ENCODE assay signal across 7 cellular contexts in the genomic region with DNA sequence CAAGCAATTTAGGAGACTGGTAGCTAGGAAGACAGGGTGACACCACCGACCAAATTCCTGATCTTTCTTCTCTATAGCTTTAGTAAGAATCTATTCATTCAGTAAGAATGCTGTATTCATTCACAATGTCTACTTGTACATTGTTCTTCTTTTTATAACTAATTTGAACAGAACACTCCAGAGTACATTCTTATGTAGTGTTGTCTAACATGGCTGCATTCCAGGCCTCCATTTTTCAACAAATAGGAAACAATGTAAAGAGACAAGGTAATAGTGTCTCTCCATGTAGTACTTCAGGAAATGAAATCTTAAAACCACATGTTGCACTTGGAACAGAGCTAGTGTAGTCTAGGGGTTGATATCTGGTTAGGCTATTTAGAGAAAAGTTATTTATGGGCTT. TPM values are rescaled to one million over a fixed set of nuclear protein-coding genes. Genes with fewer than 3 reads are reported as not detected.
A peak's percentile ranks its signal among the peaks of the same experiment; 100 is the strongest.
DNase-seq lines count a peak whose midpoint lies in the region; ATAC-seq, FAIRE-seq and TF ChIP-seq lines count a peak whose summit lies in the region.

No MANE protein-coding gene starts in this region.

- H3K27ac ChIP-seq in keratinocyte (ENCODE audit: control insufficient read depth, insufficient read depth, low read length) (peak overlapping the region; percentile 83), substantia nigra (ENCODE audit: low read depth, low read length, poor library complexity, severe bottlenecking) (peak overlapping the region; percentile 26)

- H3K4me2 ChIP-seq in keratinocyte (ENCODE audit: control insufficient read depth, extremely low read depth, insufficient read depth, low read depth, low read length), result peak overlapping the region; percentile 91

- H3K4me3 Mint-ChIP-seq in IgD-negative memory B cell, result peak overlapping the region; percentile 86 to 99 (median 98)

- peaks cover 21% of the 10 kb centered on the region for H3K4me1 ChIP-seq in keratinocyte (ENCODE audit: control insufficient read depth, extremely low read depth, insufficient read depth, low read length)

- no peak for ATAC-seq in HG02763 (IDR thresholded peaks at IDR 0.05; ENCODE audit: unreplicated experiment)
- ATAC-seq in HG03045 (IDR thresholded peaks at IDR 0.05; ENCODE audit: unreplicated experiment), result no peak

- peaks cover 64% of the 10 kb centered on the region for H3K79me2 ChIP-seq in keratinocyte (ENCODE audit: control insufficient read depth, insufficient read depth, low read length)

- no peaks in the 10 kb centered on the region for H3K27me3 ChIP-seq in keratinocyte (ENCODE audit: control insufficient read depth, extremely low read depth, insufficient read depth, low read length)

- H4K20me1 ChIP-seq in keratinocyte (ENCODE audit: control insufficient read depth, extremely low read depth, insufficient read depth, low read length), result no peaks in the 10 kb centered on the region

- no peaks in the 10 kb centered on the region for H3K9me3 Mint-ChIP-seq in IgD-negative memory B cell

- no peak overlapping the region for H2AFZ ChIP-seq in keratinocyte (ENCODE audit: control insufficient read depth, low read length)

- no peaks in the 10 kb centered on the region for H3K9me3 ChIP-seq in keratinocyte (ENCODE audit: control insufficient read depth, low read depth, low read length)

- H3K4me1 Mint-ChIP-seq in IgD-negative memory B cell, result peaks cover 25 to 38% (median 28%) of the 10 kb centered on the region in 3 donors

- DNase-seq in astrocyte of the hippocampus (ENCODE audit: low read depth, low spot score) (peak; percentile 52), keratinocyte (ENCODE audit: low read depth, low spot score) (no peak), substantia nigra (lab: John Stamatoyannopoulos, UW) (no peak)
- no peak for DNase-seq in activated effector memory CD4-positive, alpha-beta T cell treated with Interleukin-2 at 50 U/mL for 16 hours

- dilution Hi-C loops in keratinocyte (cut with MboI; ENCODE audit: extremely low pct_ligation_motif_present, low sequenced_read_pairs), result no loop called here

- peaks cover 5% of the 10 kb centered on the region in 2 experiments for H3K36me3 ChIP-seq in keratinocyte (ENCODE audit: control insufficient read depth in 2 of 2, extremely low read depth in 1 of 2, insufficient read depth in 2 of 2, low read length in 2 of 2)

- no peaks in the 10 kb centered on the region for H3K9me1 ChIP-seq in keratinocyte (ENCODE audit: control insufficient read depth, extremely low read depth, insufficient read depth, low read length)

- no peak for FAIRE-seq in keratinocyte (lab: Jason Lieb, UNC)

- no peaks in the 10 kb centered on the region for H3K36me3 Mint-ChIP-seq in IgD-negative memory B cell

- peak overlapping the region; percentile 62 to 87 (median 83) for H3K4me3 ChIP-seq in keratinocyte (ENCODE audit: control insufficient read depth in 2 of 3, extremely low read depth in 1 of 3, insufficient read depth in 2 of 3, low read depth in 1 of 3, low read length in 3 of 3)

- peak overlapping the region; percentile 89 for H3K9ac ChIP-seq in keratinocyte (ENCODE audit: control insufficient read depth, extremely low read depth, insufficient read depth, low read length)

- TF ChIP-seq CTCF in keratinocyte (optimal IDR thresholded peaks at IDR 0.05 in 1 of 3, IDR thresholded peaks at IDR 0.05 in 1 of 3, conservative IDR thresholded peaks at IDR 0.05 in 1 of 3; ENCODE audit: extremely low read depth in 1 of 3, insufficient read depth in 2 of 3, low read length in 3 of 3), result no peak

- H3K27me3 Mint-ChIP-seq in IgD-negative memory B cell, result no peaks in the 10 kb centered on the region

- peak overlapping the region; percentile 70 to 93 (median 76) for H3K27ac Mint-ChIP-seq in IgD-negative memory B cell

RNA-seq across cellular contexts. Expression of a gene that starts 1.8 kb away (rescaled TPM):
- polyA plus RNA-seq in IgD-negative memory B cell (44.2 TPM), keratinocyte (92.1 to 106 TPM (median 102 TPM) in 3 replicates)
- 27.2 TPM for polyA plus RNA-seq in keratinocyte (2011; ENCODE audit: low read depth)
- 31.6 and 47.9 TPM in 2 replicates for polyA plus RNA-seq in keratinocyte (2011; cell fraction: cytosol; rRNA removed)
- polyA plus RNA-seq in keratinocyte (2011; cell fraction: nucleus; rRNA removed), result 238 and 259 TPM in 2 replicates
- 19.1 and 101 TPM in 2 replicates for polyA plus RNA-seq in keratinocyte (2012; ENCODE audit: low replicate concordance)
- polyA minus RNA-seq in keratinocyte, result 77.4 to 161 TPM (median 129 TPM) in 3 replicates
- polyA minus RNA-seq in keratinocyte (2011; cell fraction: cytosol; rRNA and poly(A)+ RNA removed), result 78.3 TPM
- 257 and 336 TPM in 2 replicates for polyA minus RNA-seq in keratinocyte (2011; cell fraction: nucleus; rRNA and poly(A)+ RNA removed)
